Comparison of ENCODE assay signal across 1 cellular context in genomic region chr12:48814313-48815280, GRCh38.
A peak's percentile ranks its signal among the peaks of the same experiment; 100 is the strongest.
TF ChIP-seq lines count a peak whose summit lies in the region.

No MANE protein-coding gene starts in this region.

TF ChIP-seq in Ishikawa, 13 proteins besides CTCF, POLR2A, EP300 and RAD21 (continued from another document):
- TF ChIP-seq TCF12 (IDR thresholded peaks at IDR 0.05; ENCODE audit: low read depth) (peak; percentile 63; the same call in 1 of the 2 replicates), MAX (IDR thresholded peaks at IDR 0.05) (peak; percentile 70), NFIC (IDR thresholded peaks at IDR 0.05) (no peak), YY1 (IDR thresholded peaks at IDR 0.05; ENCODE audit: low read depth) (0 out of 2 replicates have a peak, but pooled peaks have one; percentile 40), TEAD4 (IDR thresholded peaks at IDR 0.05) (no peak; the same call in 1 of the 2 replicates), ZBTB7A (IDR thresholded peaks at IDR 0.05; ENCODE audit: low read depth) (peak; percentile 97)
